In the genomic region with DNA sequence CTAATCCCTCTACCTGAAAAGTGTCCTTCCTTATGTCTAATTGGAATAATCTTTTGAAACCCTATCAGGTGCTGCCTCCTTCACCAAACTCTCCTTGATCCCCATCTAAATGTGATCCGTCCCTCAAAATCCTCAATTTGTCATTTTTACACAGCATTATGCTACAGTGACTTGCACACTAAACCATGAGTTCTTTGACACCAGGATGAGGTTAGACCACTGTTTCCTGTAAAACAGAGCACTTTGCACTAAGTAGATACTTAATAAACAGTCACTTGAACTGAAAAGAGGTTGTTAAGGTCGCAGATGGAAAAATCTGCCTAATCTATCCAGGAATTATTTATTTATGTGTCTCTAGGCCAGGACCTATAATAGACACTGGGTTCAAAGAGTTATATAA, we compare ENCODE assay signal across 26 cellular contexts. TPM values are rescaled to one million over a fixed set of nuclear protein-coding genes. Genes with fewer than 3 reads are reported as not detected.
DNase-seq lines count a peak whose midpoint lies in the region; ATAC-seq and TF ChIP-seq lines count a peak whose summit lies in the region.
"Had no signal": no experiment of that assay in that cellular context is flagged by ENCODE, and none has a peak within 500 bp of the region (broad histone marks: within the 10 kb centered on the region; RNA-seq: fewer than 3 reads in every experiment).

No MANE protein-coding gene starts in this region.

- H3K9me3 Mint-ChIP-seq in activated CD8-positive, alpha-beta memory T cell treated with anti-CD3 and anti-CD28 coated beads, Interleukin-2, amount 10 ng/mL, durations not matched to agents 7 days and 5 days (ENCODE audit: low read depth): no peaks in the 10 kb centered on the region
- no peaks in the 10 kb centered on the region for H3K9me3 Mint-ChIP-seq in T-helper 2 cell treated with Interferon-gamma antibody and Interleukin-4, amounts not matched to agents 5 μg/mL and 100 μg/mL, for 36 hours
- H3K9me3 Mint-ChIP-seq in natural killer cell: no peaks in the 10 kb centered on the region

- peak overlapping the region; percentile 70 for H3K27ac Mint-ChIP-seq in activated CD8-positive, alpha-beta memory T cell treated with anti-CD3 and anti-CD28 coated beads, Interleukin-2, amount 10 ng/mL, durations not matched to agents 7 days and 5 days
- peak overlapping the region; percentile 6 for H3K27ac Mint-ChIP-seq in T-helper 2 cell treated with Interferon-gamma antibody and Interleukin-4, amounts not matched to agents 5 μg/mL and 100 μg/mL, for 36 hours
- H3K27ac Mint-ChIP-seq in natural killer cell: peak overlapping the region; percentile 0 to 56

- H3K27me3 Mint-ChIP-seq in activated CD8-positive, alpha-beta memory T cell treated with anti-CD3 and anti-CD28 coated beads, Interleukin-2, amount 10 ng/mL, durations not matched to agents 7 days and 5 days: peaks cover 17% of the 10 kb centered on the region
- H3K27me3 Mint-ChIP-seq in T-helper 2 cell treated with Interferon-gamma antibody and Interleukin-4, amounts not matched to agents 5 μg/mL and 100 μg/mL, for 36 hours (ENCODE audit: low read depth): peaks cover 16% of the 10 kb centered on the region
- no peaks in the 10 kb centered on the region for H3K27me3 Mint-ChIP-seq in natural killer cell (ENCODE audit: low read depth in 2 of 2)

- CTCF ChIA-PET in activated CD8-positive, alpha-beta memory T cell treated with anti-CD3 and anti-CD28 coated beads, Interleukin-2, amount 10 ng/mL, durations not matched to agents 7 days and 5 days (lab: Charles Lee): no interaction called here

- H3K36me3 Mint-ChIP-seq in activated CD8-positive, alpha-beta memory T cell treated with anti-CD3 and anti-CD28 coated beads, Interleukin-2, amount 10 ng/mL, durations not matched to agents 7 days and 5 days: no peaks in the 10 kb centered on the region
- H3K36me3 Mint-ChIP-seq in T-helper 2 cell treated with Interferon-gamma antibody and Interleukin-4, amounts not matched to agents 5 μg/mL and 100 μg/mL, for 36 hours (ENCODE audit: low read depth): no peaks in the 10 kb centered on the region
- no peaks in the 10 kb centered on the region for H3K36me3 Mint-ChIP-seq in natural killer cell

- ATAC-seq in activated CD8-positive, alpha-beta memory T cell treated with anti-CD3 and anti-CD28 coated beads, Interleukin-2, amount 10 ng/mL, durations not matched to agents 7 days and 5 days: peak; percentile 85
- ATAC-seq in natural killer cell: peak; percentile 63 to 91 (median 80)
- ATAC-seq: A549 had no signal

- DNase-seq in activated CD8-positive, alpha-beta memory T cell treated with anti-CD3 and anti-CD28 coated beads, Interleukin-2, amount 10 ng/mL, durations not matched to agents 7 days and 5 days: peak; percentile 44
- no peak for DNase-seq in activated CD8-positive, alpha-beta memory T cell treated with anti-CD3 and anti-CD28 coated beads, Interleukin-2, amount 50 U/mL, for 48 hours
- peak; percentile 63 for DNase-seq in Jurkat, Clone E6-1 (ENCODE audit: low read depth, low spot score)
- DNase-seq in T-helper 2 cell treated with Interferon-gamma antibody and Interleukin-4, amounts not matched to agents 5 μg/mL and 100 μg/mL, for 36 hours (ENCODE audit: low spot score): no peak
- DNase-seq in natural killer cell: no peak
- no peak for DNase-seq in NCI-H82 treated with DMSO at 0.1 percent for 48 hours (lab: John Stamatoyannopoulos, UW; ENCODE audit: unreplicated experiment)
- DNase-seq in LoVo (ENCODE audit: low spot score): no peak
- no peak for DNase-seq in amygdala (lab: John Stamatoyannopoulos, UW)
- DNase-seq: BE2C, COR-L47, DMS79, KG1, MV-4-11, NCI-H1105 treated with DMSO at 0.1 percent for 48 hours, NCI-H1694, NCI-H2081, NCI-H2171, NCI-H345, NCI-H524, NCI-H774, OCI-M1 had no signal

- H3K4me3 ChIP-seq in Jurkat, Clone E6-1 (ENCODE audit: low read length): no peak overlapping the region
- H3K4me3 ChIP-seq: A549, HAP-1 had no signal

- intact Hi-C loops in natural killer cell (cut with micrococcal nuclease): no loop called here

- no peak for TF ChIP-seq CTCF in natural killer cell (IDR thresholded peaks at IDR 0.05)

- no peak overlapping the region for H3K4me3 Mint-ChIP-seq in activated CD8-positive, alpha-beta memory T cell treated with anti-CD3 and anti-CD28 coated beads, Interleukin-2, amount 10 ng/mL, durations not matched to agents 7 days and 5 days
- no peak overlapping the region for H3K4me3 Mint-ChIP-seq in T-helper 2 cell treated with Interferon-gamma antibody and Interleukin-4, amounts not matched to agents 5 μg/mL and 100 μg/mL, for 36 hours
- H3K4me3 Mint-ChIP-seq in natural killer cell: peak overlapping the region; percentile 54

- peaks cover 17% of the 10 kb centered on the region for H3K4me1 Mint-ChIP-seq in activated CD8-positive, alpha-beta memory T cell treated with anti-CD3 and anti-CD28 coated beads, Interleukin-2, amount 10 ng/mL, durations not matched to agents 7 days and 5 days
- peaks cover 7% of the 10 kb centered on the region for H3K4me1 Mint-ChIP-seq in T-helper 2 cell treated with Interferon-gamma antibody and Interleukin-4, amounts not matched to agents 5 μg/mL and 100 μg/mL, for 36 hours (ENCODE audit: low read depth)
- peaks cover 43 to 52% of the 10 kb centered on the region in 2 donors for H3K4me1 Mint-ChIP-seq in natural killer cell

RNA-seq across cellular contexts. Expression of a gene that starts 44.2 kb away (rescaled TPM):
- not detected for total RNA-seq in activated CD8-positive, alpha-beta memory T cell treated with anti-CD3 and anti-CD28 coated beads, Interleukin-2, amount 10 ng/mL, durations not matched to agents 7 days and 5 days
- polyA plus RNA-seq in Jurkat, Clone E6-1 (2012; ENCODE audit: insufficient read depth, insufficient read length): not detected
- total RNA-seq in natural killer cell: not detected
- total RNA-seq: HT-29, M059J, SK-MEL-5 had no signal
- polyA plus RNA-seq: A549 had no signal

Comparison
In these comparisons a context has a peak if more than half of its experiments do, and no peak if none do; other contexts are left out.
1. DNase-seq: peak in activated CD8-positive, alpha-beta memory T cell treated with anti-CD3 and anti-CD28 coated beads, Interleukin-2, amount 10 ng/mL, durations not matched to agents 7 days and 5 days (single experiment) and Jurkat, Clone E6-1 (single experiment); none in activated CD8-positive, alpha-beta memory T cell treated with anti-CD3 and anti-CD28 coated beads, Interleukin-2, amount 50 U/mL, for 48 hours (single experiment), T-helper 2 cell treated with Interferon-gamma antibody and Interleukin-4, amounts not matched to agents 5 μg/mL and 100 μg/mL, for 36 hours (single experiment), natural killer cell (single experiment), NCI-H82 treated with DMSO at 0.1 percent for 48 hours (single experiment), LoVo (single experiment) and amygdala (0 of 56).
2. H3K27ac Mint-ChIP-seq: peak in every context shown above with its lines; median percentile 70 in activated CD8-positive, alpha-beta memory T cell treated with anti-CD3 and anti-CD28 coated beads, Interleukin-2, amount 10 ng/mL, durations not matched to agents 7 days and 5 days; 28 in natural killer cell; 6 in T-helper 2 cell treated with Interferon-gamma antibody and Interleukin-4, amounts not matched to agents 5 μg/mL and 100 μg/mL, for 36 hours.